In genomic region chr14:101458536-101459391, GRCh38 we compare ENCODE assay signal across 18 cellular contexts.
DNase-seq lines count a peak whose midpoint lies in the region; ATAC-seq lines count a peak whose summit lies in the region.
"Had no signal": no experiment of that assay in that cellular context is flagged by ENCODE, and none has a peak within 500 bp of the region (broad histone marks: within the 10 kb centered on the region; RNA-seq: fewer than 3 reads in every experiment).

No MANE protein-coding gene starts in this region.

- peak overlapping the region; percentile 30 for H3K4me3 ChIP-seq in NT2/D1 (ENCODE audit: insufficient read length, low read depth)
- H3K4me3 ChIP-seq in iPS-18c (ENCODE audit: insufficient read depth, low read depth, low read length) = peak overlapping the region; percentile 41
- H3K4me3 ChIP-seq in trophoblast cell (ENCODE audit: low read depth, low read length) = peak overlapping the region; percentile 61
- H3K4me3 ChIP-seq: HAP-1, heart left ventricle had no signal

- peak overlapping the region; percentile 67 for H2AK5ac ChIP-seq in trophoblast cell (ENCODE audit: low read length)

- peak overlapping the region; percentile 26 for H3K4ac ChIP-seq in trophoblast cell (ENCODE audit: low read depth, low read length)

- H3K79me2 ChIP-seq in trophoblast cell (ENCODE audit: control insufficient read depth, insufficient read depth, low read length, poor library complexity) = peaks cover 4% of the 10 kb centered on the region

- peaks cover 20% of the 10 kb centered on the region for H3K79me1 ChIP-seq in trophoblast cell (ENCODE audit: low read length)

- peak overlapping the region; percentile 90 for H4K8ac ChIP-seq in trophoblast cell (ENCODE audit: low read depth, low read length)

- peak overlapping the region; percentile 80 for H3K14ac ChIP-seq in trophoblast cell (ENCODE audit: low read length)

- no CpG with 5 or more reads among the region's 93 CpGs for WGBS in trophoblast cell (ENCODE audit: extremely low coverage, insufficient coverage, insufficient read length)

- H2BK120ac ChIP-seq in trophoblast cell (ENCODE audit: insufficient read depth, low read length, poor library complexity) = peak overlapping the region; percentile 88

- DNase-seq in ELF-1 (ENCODE audit: low read depth, low spot score) = peak; percentile 59
- DNase-seq in NT2/D1 (ENCODE audit: low read depth, low spot score) = no peak
- DNase-seq in trophoblast cell = no peak
- DNase-seq in cortex of kidney (lab: John Stamatoyannopoulos, UW) = no peak
- DNase-seq in ACHN = no peak
- DNase-seq in NCI-H69 (lab: John Stamatoyannopoulos, UW) = no peak
- DNase-seq: activated CD8-positive, alpha-beta T cell treated with anti-CD3 and anti-CD28 coated beads for 36 hours; C1 segment of cervical spinal cord; heart left ventricle; KG1; NCI-H1417 treated with DMSO at 0.1 percent for 48 hours; NCI-H774; SHP77; stimulated activated CD4-positive, alpha-beta T cell treated with anti-CD3 and anti-CD28 coated beads, Interleukin-4, amount 100 ng/mL, for 4 hours; stimulated activated naive B cell treated with anti-CD40 and anti-IgM and Interleukin-4, amounts not matched to agents 10 μg/mL and 1 μg/mL and 100 μg/mL, for 72 hours had no signal

- peak overlapping the region; percentile 66 for H3K4me2 ChIP-seq in trophoblast cell (ENCODE audit: low read length)

- H3K23ac ChIP-seq in trophoblast cell (ENCODE audit: low read length) = no peak overlapping the region

- H3K27me3 ChIP-seq in NT2/D1 (ENCODE audit: insufficient read depth, insufficient read length) = peaks cover 60% of the 10 kb centered on the region
- no peaks in the 10 kb centered on the region for H3K27me3 ChIP-seq in trophoblast cell (ENCODE audit: insufficient read depth, low read length)

- H3K27ac ChIP-seq in trophoblast cell (ENCODE audit: low read depth, low read length) = peak overlapping the region; percentile 76
- H3K27ac ChIP-seq: heart left ventricle had no signal

- in situ Hi-C loops in ACHN (cut with HindIII; ENCODE audit: low pct_ligation_motif_present, low pct_unique_long_range_greater_than_20kb, low sequenced_read_pairs) = no loop called here

- no peak for ATAC-seq in GM18858 (IDR thresholded peaks at IDR 0.05; ENCODE audit: unreplicated experiment)
- ATAC-seq: activated CD8-positive, alpha-beta T cell treated with anti-CD3 and anti-CD28 coated beads for 36 hours; stimulated activated naive B cell treated with anti-CD40 and anti-IgM and Interleukin-4, amounts not matched to agents 10 μg/mL and 1 μg/mL and 100 μg/mL, for 72 hours had no signal

- H3K9me3 ChIP-seq in NT2/D1 (ENCODE audit: insufficient read depth, low read length) (no peaks in the 10 kb centered on the region), iPS-18c (ENCODE audit: control insufficient read depth, insufficient read depth, low read length) (no peaks in the 10 kb centered on the region), trophoblast cell (ENCODE audit: insufficient read depth, low read depth, low read length) (peaks cover 2% of the 10 kb centered on the region)
- H3K9me3 ChIP-seq: HAP-1, heart left ventricle had no signal

- H3K9ac ChIP-seq in NT2/D1 (ENCODE audit: insufficient read length, low read depth) (no peak overlapping the region), trophoblast cell (ENCODE audit: low read length) (peak overlapping the region; percentile 44)

- peak overlapping the region; percentile 77 for H2AFZ ChIP-seq in trophoblast cell (ENCODE audit: insufficient read depth, low read length, poor library complexity)

- H3K18ac ChIP-seq in trophoblast cell (ENCODE audit: low read length) = peak overlapping the region; percentile 77

- peak overlapping the region; percentile 97 for H4K91ac ChIP-seq in trophoblast cell (ENCODE audit: low read depth, low read length)

- H3K4me1 ChIP-seq in NT2/D1 (ENCODE audit: insufficient read depth, insufficient read length) = peaks cover 5% of the 10 kb centered on the region
- H3K4me1 ChIP-seq in trophoblast cell (ENCODE audit: control insufficient read depth in 1 of 2, insufficient read depth in 2 of 2, low read length in 2 of 2) = peaks cover 21 to 29% of the 10 kb centered on the region in 2 experiments
- H3K4me1 ChIP-seq: HAP-1 had no signal

- no peaks in the 10 kb centered on the region for H3K36me3 ChIP-seq in NT2/D1 (ENCODE audit: insufficient read depth, insufficient read length, low read length)
- H3K36me3 ChIP-seq in trophoblast cell (ENCODE audit: control insufficient read depth in 1 of 2, insufficient read depth in 2 of 2, low read length in 2 of 2) = no peaks in the 10 kb centered on the region
- H3K36me3 ChIP-seq: HAP-1, heart left ventricle had no signal

- peak overlapping the region; percentile 57 for H4K12ac ChIP-seq in trophoblast cell (ENCODE audit: low read depth, low read length)

- H2BK5ac ChIP-seq in trophoblast cell (ENCODE audit: low read depth, low read length, poor library complexity) = peak overlapping the region; percentile 80

- peak overlapping the region; percentile 79 for H2BK12ac ChIP-seq in trophoblast cell (ENCODE audit: low read length)
